In the genomic region with DNA sequence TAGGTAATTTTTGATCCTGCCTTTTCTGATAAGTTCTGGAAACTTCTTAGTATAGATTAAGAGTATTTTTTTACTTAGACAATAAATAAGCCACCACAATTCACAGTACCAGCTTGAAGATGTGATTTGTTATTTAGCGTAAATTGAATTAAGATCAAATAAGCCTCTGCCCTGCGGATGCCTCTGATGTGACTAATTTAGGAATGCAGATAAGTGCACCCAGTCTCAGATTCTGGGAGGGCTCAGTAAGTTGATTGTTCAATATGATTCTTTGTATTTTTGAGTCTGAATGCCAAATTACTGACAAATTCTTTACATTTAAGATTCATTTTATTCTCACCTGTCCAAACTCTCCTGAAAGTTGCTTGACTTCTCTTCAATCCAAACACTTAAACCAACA, we compare ENCODE assay signal across 19 cellular contexts.
DNase-seq lines count a peak whose midpoint lies in the region; ATAC-seq and TF ChIP-seq lines count a peak whose summit lies in the region.
"Had no signal": no experiment of that assay in that cellular context is flagged by ENCODE, and none has a peak within 500 bp of the region (broad histone marks: within the 10 kb centered on the region; RNA-seq: fewer than 3 reads in every experiment).

No MANE protein-coding gene starts in this region.

- dilution Hi-C loops in IMR-90 (cut with HindIII; ENCODE audit: low sequenced_read_pairs, unreplicated experiment), result no loop called here

- H3K27ac ChIP-seq in IMR-90 (ENCODE audit: insufficient read depth, low read length) (no peak overlapping the region), osteoblast (ENCODE audit: low read depth, low read length) (peak overlapping the region; percentile 46)
- H3K27ac ChIP-seq: PC-9, SK-N-MC had no signal

- no peaks in the 10 kb centered on the region for H3K27me3 Mint-ChIP-seq in activated CD4-positive, alpha-beta T cell treated with anti-CD3 and anti-CD28 coated beads, Interleukin-2, amount 10 ng/mL, durations not matched to agents 7 days and 5 days
- H3K27me3 Mint-ChIP-seq: CD4-positive, CD25-positive, alpha-beta regulatory T cell had no signal

- H2BK20ac ChIP-seq in IMR-90 (ENCODE audit: low read depth, low read length), result no peak overlapping the region

- H3K14ac ChIP-seq in IMR-90 (replicated peaks; ENCODE audit: low read depth, low read length), result no peak overlapping the region

- ATAC-seq in IMR-90 (ENCODE audit: low read depth) (peak; percentile 61), GM21390 (IDR thresholded peaks at IDR 0.05; ENCODE audit: unreplicated experiment) (no peak), GM18870 (IDR thresholded peaks at IDR 0.05; ENCODE audit: unreplicated experiment) (no peak)

- H3K79me2 ChIP-seq in osteoblast (ENCODE audit: insufficient read depth, low read length), result no peaks in the 10 kb centered on the region

- H3K56ac ChIP-seq in IMR-90 (ENCODE audit: extremely low read depth, insufficient read depth, low read length), result no peak overlapping the region

- no peaks in the 10 kb centered on the region for H3K79me1 ChIP-seq in IMR-90 (ENCODE audit: low read depth in 1 of 2, low read length in 2 of 2)

- no peak for TF ChIP-seq POLR2A in IMR-90 (IDR thresholded peaks at IDR 0.05; ENCODE audit: low read depth, low read length)

- H3K4me2 ChIP-seq in IMR-90 (ENCODE audit: low read depth, low read length) (no peak overlapping the region), osteoblast (ENCODE audit: insufficient read depth, low read length) (peak overlapping the region; percentile 24)
- H3K4me2 ChIP-seq: PC-9 had no signal

- no peaks in the 10 kb centered on the region for H4K20me1 ChIP-seq in IMR-90 (ENCODE audit: insufficient read depth, low read length)
- no peaks in the 10 kb centered on the region for H4K20me1 ChIP-seq in osteoblast (ENCODE audit: insufficient read depth, low read length)

- H3K36me3 ChIP-seq in IMR-90 (ENCODE audit: control insufficient read depth, insufficient read depth, low read length) (no peaks in the 10 kb centered on the region), adipocyte (ENCODE audit: control insufficient read depth, insufficient read depth, low read length, severe bottlenecking) (no peaks in the 10 kb centered on the region), osteoblast (ENCODE audit: insufficient read depth, low read length) (no peaks in the 10 kb centered on the region)

- H3K23ac ChIP-seq in IMR-90 (ENCODE audit: low read depth, low read length), result no peak overlapping the region

- no peak overlapping the region for H3K4me3 ChIP-seq in IMR-90 (ENCODE audit: insufficient read depth, low read depth, low read length)
- H3K4me3 ChIP-seq in adipocyte (ENCODE audit: low read length), result no peak overlapping the region
- H3K4me3 ChIP-seq in fibroblast of the aortic adventitia (ENCODE audit: low read depth, low read length), result no peak overlapping the region
- no peak overlapping the region for H3K4me3 ChIP-seq in osteoblast (ENCODE audit: insufficient read depth, low read length)
- H3K4me3 ChIP-seq: PC-9, SK-N-MC had no signal

- no peak overlapping the region for H4K5ac ChIP-seq in IMR-90 (ENCODE audit: low read depth, low read length)

- 60% methylated on average over 1 of the region's 2 CpGs; no CpG with 5 or more reads in 1 of the 2 experiments for WGBS in IMR-90 (ENCODE audit: extremely low coverage in 2 of 2, insufficient read length in 1 of 2), 2 experiments

- peaks cover 2% of the 10 kb centered on the region for H3K9me3 Mint-ChIP-seq in activated CD4-positive, alpha-beta T cell treated with anti-CD3 and anti-CD28 coated beads, Interleukin-2, amount 10 ng/mL, durations not matched to agents 7 days and 5 days

- in situ Hi-C loops in IMR-90 (cut with MboI; ENCODE audit: low sequenced_read_pairs), result no loop called here

- DNase-seq in IMR-90, result peak; percentile 36
- DNase-seq in adipocyte (ENCODE audit: low read depth), result peak; percentile 34
- peak; percentile 48 for DNase-seq in fibroblast of the aortic adventitia (ENCODE audit: low read depth)
- no peak for DNase-seq in osteoblast (ENCODE audit: insufficient read length, low spot score, missing footprints)
- no peak for DNase-seq in activated CD4-positive, alpha-beta T cell treated with anti-CD3 and anti-CD28 coated beads, Interleukin-2, amount 10 ng/mL, durations not matched to agents 7 days and 5 days
- no peak for DNase-seq in germinal center (ENCODE audit: low spot score)
- DNase-seq: CD4-positive, CD25-positive, alpha-beta regulatory T cell; DMS53; GOT3; MV-4-11; NCI-H1417; NCI-H1930; NCI-H2171; NCI-H774; PC-9 had no signal

- H3K4me3 Mint-ChIP-seq in activated CD4-positive, alpha-beta T cell treated with anti-CD3 and anti-CD28 coated beads, Interleukin-2, amount 10 ng/mL, durations not matched to agents 7 days and 5 days, result no peak overlapping the region
- H3K4me3 Mint-ChIP-seq: B cell; CD4-positive, CD25-positive, alpha-beta regulatory T cell had no signal

- H2AFZ ChIP-seq in IMR-90 (replicated peaks; ENCODE audit: low read length, poor library complexity) (no peak overlapping the region), osteoblast (ENCODE audit: low read length) (no peak overlapping the region)
- H2AFZ ChIP-seq: PC-9 had no signal

- no peak for TF ChIP-seq RAD21 in IMR-90 (IDR thresholded peaks at IDR 0.05; ENCODE audit: low read length)

- H3K18ac ChIP-seq in IMR-90 (ENCODE audit: low read depth, low read length), result no peak overlapping the region; the same call in 1 of the 2 replicates

- H4K8ac ChIP-seq in IMR-90 (ENCODE audit: low read depth in 2 of 2, low read length in 2 of 2), result no peak overlapping the region

- H3K36me3 Mint-ChIP-seq in activated CD4-positive, alpha-beta T cell treated with anti-CD3 and anti-CD28 coated beads, Interleukin-2, amount 10 ng/mL, durations not matched to agents 7 days and 5 days (ENCODE audit: low read depth), result no peaks in the 10 kb centered on the region
- H3K36me3 Mint-ChIP-seq: CD4-positive, CD25-positive, alpha-beta regulatory T cell had no signal

- no peak overlapping the region for H2AK5ac ChIP-seq in IMR-90 (ENCODE audit: low read depth, low read length)

- no peak overlapping the region for H2BK120ac ChIP-seq in IMR-90 (ENCODE audit: low read depth, low read length)

- H2AK9ac ChIP-seq in IMR-90 (replicated peaks; ENCODE audit: low read depth, low read length, poor library complexity), result no peak overlapping the region

- no peak overlapping the region for H4K91ac ChIP-seq in IMR-90 (ENCODE audit: insufficient read depth, low read depth, low read length)

- H3K4me1 ChIP-seq in IMR-90 (ENCODE audit: control insufficient read depth, insufficient read depth, low read length) (peaks cover 2% of the 10 kb centered on the region; the same call in 1 of the 2 replicates), adipocyte (ENCODE audit: control insufficient read depth, insufficient read depth, low read length) (peaks cover 13% of the 10 kb centered on the region), osteoblast (ENCODE audit: insufficient read depth, low read length) (peaks cover 23% of the 10 kb centered on the region)

- H3K9ac ChIP-seq in IMR-90 (ENCODE audit: low read depth, low read length), result no peak overlapping the region
- no peak overlapping the region for H3K9ac ChIP-seq in adipocyte (ENCODE audit: low read length)

- no peak overlapping the region for H2BK5ac ChIP-seq in IMR-90 (ENCODE audit: low read depth, low read length, poor library complexity, severe bottlenecking)

- intact Hi-C loops in IMR-90 (cut with micrococcal nuclease), result no loop called here

- H3K4ac ChIP-seq in IMR-90 (ENCODE audit: low read depth, low read length), result no peak overlapping the region

- no peaks in the 10 kb centered on the region for H3K4me1 Mint-ChIP-seq in activated CD4-positive, alpha-beta T cell treated with anti-CD3 and anti-CD28 coated beads, Interleukin-2, amount 10 ng/mL, durations not matched to agents 7 days and 5 days
- H3K4me1 Mint-ChIP-seq: B cell; CD4-positive, CD25-positive, alpha-beta regulatory T cell had no signal

- H3K27me3 ChIP-seq in IMR-90 (ENCODE audit: control insufficient read depth, insufficient read depth, low read length) (no peaks in the 10 kb centered on the region), adipocyte (replicated peaks; ENCODE audit: control insufficient read depth, insufficient read depth, low read length) (no peaks in the 10 kb centered on the region), osteoblast (ENCODE audit: insufficient read depth, low read length) (no peaks in the 10 kb centered on the region)

- CTCF ChIA-PET in IMR-90 (lab: Yijun Ruan, JAX), result no interaction called here
- CTCF ChIA-PET in activated CD4-positive, alpha-beta T cell treated with anti-CD3 and anti-CD28 coated beads, Interleukin-2, amount 10 ng/mL, durations not matched to agents 7 days and 5 days (lab: Charles Lee), result no interaction called here

- TF ChIP-seq CTCF in IMR-90 (conservative IDR thresholded peaks at IDR 0.05; ENCODE audit: low read depth, low read length), result no peak
- TF ChIP-seq CTCF in fibroblast of the aortic adventitia (IDR thresholded peaks at IDR 0.05; ENCODE audit: insufficient read depth, low read length), result no peak
- no peak for TF ChIP-seq CTCF in osteoblast (IDR thresholded peaks at IDR 0.05; ENCODE audit: extremely low read depth, low read depth, low read length)

- H2BK15ac ChIP-seq in IMR-90 (ENCODE audit: low read depth, low read length), result no peak overlapping the region

- BruUV-seq in IMR-90 (replicated peaks; lab: Mats Ljungman, UMichigan), result no TSS peak

- H3K27ac Mint-ChIP-seq in activated CD4-positive, alpha-beta T cell treated with anti-CD3 and anti-CD28 coated beads, Interleukin-2, amount 10 ng/mL, durations not matched to agents 7 days and 5 days, result no peak overlapping the region
- H3K27ac Mint-ChIP-seq: B cell; CD4-positive, CD25-positive, alpha-beta regulatory T cell had no signal

- H3K9me1 ChIP-seq in IMR-90 (ENCODE audit: insufficient read depth, low read length), result no peaks in the 10 kb centered on the region

- H3K9me3 ChIP-seq in IMR-90 (ENCODE audit: control insufficient read depth, insufficient read depth, low read length) (no peaks in the 10 kb centered on the region), adipocyte (ENCODE audit: control insufficient read depth, low read length) (no peaks in the 10 kb centered on the region), osteoblast (ENCODE audit: low read depth, low read length) (no peaks in the 10 kb centered on the region)

- POLR2A ChIA-PET in IMR-90 (lab: Charles Lee; ENCODE audit: unreplicated experiment), result no interaction called here
- POLR2A ChIA-PET in activated CD4-positive, alpha-beta T cell treated with anti-CD3 and anti-CD28 coated beads, Interleukin-2, amount 10 ng/mL, durations not matched to agents 7 days and 5 days (lab: Charles Lee), result no interaction called here

TF ChIP-seq in IMR-90, 13 proteins besides CTCF, POLR2A, EP300 and RAD21 (continues in another document):
- TF ChIP-seq BHLHE40 (IDR thresholded peaks at IDR 0.05; ENCODE audit: low read depth, low read length) (no peak), RFX5 (IDR thresholded peaks at IDR 0.05; ENCODE audit: low read depth, low read length) (no peak), MXI1 (IDR thresholded peaks at IDR 0.05; ENCODE audit: borderline replicate concordance, low read depth, low read length) (no peak), MAFK (IDR thresholded peaks at IDR 0.05; ENCODE audit: low read depth, low read length) (no peak), SMC3 (IDR thresholded peaks at IDR 0.05; ENCODE audit: low read depth, low read length) (no peak)

Comparison
In these comparisons a context has a peak if more than half of its experiments do, and no peak if none do; other contexts are left out.
1. DNase-seq: peak in IMR-90 (single experiment), adipocyte (single experiment) and fibroblast of the aortic adventitia (single experiment); none in osteoblast (single experiment), activated CD4-positive, alpha-beta T cell treated with anti-CD3 and anti-CD28 coated beads, Interleukin-2, amount 10 ng/mL, durations not matched to agents 7 days and 5 days (single experiment) and germinal center (single experiment).